Comparison of ENCODE assay signal across 19 cellular contexts in the genomic region with DNA sequence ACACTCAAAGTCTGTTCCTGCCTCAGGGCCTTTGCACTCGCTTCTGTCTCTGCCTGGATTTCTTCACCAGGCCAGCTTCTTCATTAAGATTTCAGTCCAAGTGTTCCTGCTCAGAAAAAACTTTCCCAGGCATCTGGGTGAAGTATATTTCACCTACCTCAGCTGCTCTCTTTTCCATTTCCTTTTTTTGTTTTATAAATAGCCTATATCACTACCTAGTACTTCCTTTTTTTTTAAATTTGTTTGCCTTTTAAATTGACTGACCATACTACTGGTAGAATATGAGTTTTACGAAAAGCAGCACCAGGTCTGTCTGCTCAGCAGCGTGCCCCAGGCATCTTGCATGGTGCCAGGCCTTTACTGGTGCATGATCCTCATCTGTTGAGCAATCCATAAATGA.
DNase-seq lines count a peak whose midpoint lies in the region; FAIRE-seq and TF ChIP-seq lines count a peak whose summit lies in the region.
"Had no signal": no experiment of that assay in that cellular context is flagged by ENCODE, and none has a peak within 500 bp of the region (broad histone marks: within the 10 kb centered on the region; RNA-seq: fewer than 3 reads in every experiment).

No MANE protein-coding gene starts in this region.

- H3K27ac ChIP-seq in Karpas-422 (ENCODE audit: low read length) = no peak overlapping the region
- peak overlapping the region; percentile 31 for H3K27ac ChIP-seq in VCaP
- H3K27ac ChIP-seq: GM23248, HL-60 had no signal

- peaks cover 13% of the 10 kb centered on the region for H3K4me1 ChIP-seq in Karpas-422 (ENCODE audit: low read length)
- H3K4me1 ChIP-seq: BE2C, Caco-2, HAP-1 had no signal

- DNase-seq in GM12891 (ENCODE audit: insufficient read length, low spot score) (no peak), Karpas-422 (peak; percentile 54), MV-4-11 (lab: John Stamatoyannopoulos, UW) (peak; percentile 58), NAMALWA (ENCODE audit: low spot score) (no peak), iPS-NIHi11 (ENCODE audit: low spot score) (no peak), COLO668 (lab: John Stamatoyannopoulos, UW; ENCODE audit: unreplicated experiment) (no peak)
- DNase-seq: ACHN; BE2C; C1 segment of cervical spinal cord; Caco-2; CD4-positive, CD25-positive, alpha-beta regulatory T cell; CD8-positive, alpha-beta memory T cell; DMS153; DMS79; GF-D8; GM23248 had no signal

- no peak overlapping the region for H2AFZ ChIP-seq in Karpas-422 (ENCODE audit: low read length)
- H2AFZ ChIP-seq: GM23248 had no signal

- H3K4me3 ChIP-seq in Karpas-422 (ENCODE audit: low read length) = no peak overlapping the region
- H3K4me3 ChIP-seq: GM23248, HAP-1 had no signal

- FAIRE-seq in GM12891 (lab: Jason Lieb, UNC) = no peak

- no peaks in the 10 kb centered on the region for H3K9me2 ChIP-seq in Karpas-422 (replicated peaks; ENCODE audit: insufficient read depth, low read length)

- no peaks in the 10 kb centered on the region for H4K20me1 ChIP-seq in Karpas-422 (ENCODE audit: insufficient read depth, low read depth, low read length)

- TF ChIP-seq CTCF in VCaP (conservative IDR thresholded peaks at IDR 0.05) = no peak

- no peaks in the 10 kb centered on the region for H3K79me2 ChIP-seq in Karpas-422 (ENCODE audit: low read length)

- no peak for TF ChIP-seq POLR2A in GM12891 (IDR thresholded peaks at IDR 0.05; ENCODE audit: low read depth, low read length)

- H3K36me3 ChIP-seq in Karpas-422 (ENCODE audit: insufficient read depth, low read length) = no peaks in the 10 kb centered on the region
- H3K36me3 ChIP-seq: BE2C, HAP-1 had no signal

- no peak overlapping the region for H3K9ac ChIP-seq in Karpas-422 (ENCODE audit: low read length)
- H3K9ac ChIP-seq: GM23248 had no signal

- H3K27me3 ChIP-seq in Karpas-422 (ENCODE audit: low read length) = no peaks in the 10 kb centered on the region
- H3K27me3 ChIP-seq: BE2C had no signal

- peak overlapping the region; percentile 33 for H3K4me2 ChIP-seq in Karpas-422 (ENCODE audit: low read depth, low read length, poor library complexity, severe bottlenecking)

- no peaks in the 10 kb centered on the region for H3K9me3 ChIP-seq in Karpas-422 (ENCODE audit: low read length)
- H3K9me3 ChIP-seq: BE2C, Caco-2, HAP-1 had no signal

TF ChIP-seq in GM12891, 5 proteins besides CTCF, POLR2A, EP300 and RAD21:
- TF ChIP-seq TAF1 (IDR thresholded peaks at IDR 0.05; ENCODE audit: low read depth, low read length) (no peak), PAX5 (IDR thresholded peaks at IDR 0.05; ENCODE audit: insufficient read depth, low read length, severe bottlenecking) (no peak), POU2F2 (IDR thresholded peaks at IDR 0.05; ENCODE audit: low read depth, low read length) (no peak), SPI1 (IDR thresholded peaks at IDR 0.05; ENCODE audit: low read depth, low read length) (peak; percentile 42), POLR2AphosphoS5 (IDR thresholded peaks at IDR 0.05; ENCODE audit: low read depth, low read length) (no peak)

Comparison
In these comparisons a context has a peak if more than half of its experiments do, and no peak if none do; other contexts are left out.
1. DNase-seq: peak in Karpas-422 (single experiment) and MV-4-11 (single experiment); none in GM12891 (single experiment), NAMALWA (single experiment), iPS-NIHi11 (single experiment) and COLO668 (single experiment).